Comparison of ENCODE assay signal across 8 cellular contexts in the genomic region with DNA sequence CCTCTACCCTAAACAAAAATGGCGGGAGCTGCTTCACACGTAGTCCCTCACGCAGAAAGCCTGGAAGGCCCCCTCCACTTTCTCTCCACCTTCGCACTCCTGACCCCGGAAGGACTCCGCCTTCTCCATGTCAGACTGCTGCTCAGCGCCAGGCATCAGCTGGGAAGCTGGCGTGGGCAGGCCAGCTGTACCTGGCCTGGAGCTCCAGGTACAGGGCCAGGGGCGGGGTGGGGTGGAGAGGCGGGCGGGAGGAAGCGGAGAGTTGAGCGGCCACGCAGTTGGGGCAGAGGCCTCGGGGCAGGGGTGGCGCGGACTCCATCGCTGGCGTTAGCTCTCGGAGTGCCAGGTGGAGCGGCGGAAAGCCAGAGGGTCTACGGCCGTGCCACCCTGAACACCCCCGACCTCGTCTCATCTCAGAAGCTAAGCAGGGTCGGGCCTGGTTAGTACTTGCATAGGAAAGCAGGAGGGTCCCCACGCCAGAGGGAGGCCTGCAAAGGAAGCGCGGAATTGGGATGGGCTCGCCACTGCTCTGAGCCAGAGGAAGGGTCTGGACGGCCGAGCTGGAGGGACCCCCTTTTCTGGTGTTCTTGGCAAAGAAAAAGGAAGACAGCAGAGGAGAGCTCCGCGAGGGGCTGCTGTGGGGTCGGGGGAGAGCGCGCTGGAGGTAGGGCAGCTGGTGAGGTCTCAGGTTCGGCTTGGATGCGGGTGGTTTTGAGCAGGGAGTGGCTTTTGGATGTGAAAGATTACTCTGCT. TPM values are rescaled to one million over a fixed set of nuclear protein-coding genes. Genes with fewer than 3 reads are reported as not detected.
DNase-seq lines count a peak whose midpoint lies in the region; ATAC-seq, FAIRE-seq and TF ChIP-seq lines count a peak whose summit lies in the region.

A gene with protein sequence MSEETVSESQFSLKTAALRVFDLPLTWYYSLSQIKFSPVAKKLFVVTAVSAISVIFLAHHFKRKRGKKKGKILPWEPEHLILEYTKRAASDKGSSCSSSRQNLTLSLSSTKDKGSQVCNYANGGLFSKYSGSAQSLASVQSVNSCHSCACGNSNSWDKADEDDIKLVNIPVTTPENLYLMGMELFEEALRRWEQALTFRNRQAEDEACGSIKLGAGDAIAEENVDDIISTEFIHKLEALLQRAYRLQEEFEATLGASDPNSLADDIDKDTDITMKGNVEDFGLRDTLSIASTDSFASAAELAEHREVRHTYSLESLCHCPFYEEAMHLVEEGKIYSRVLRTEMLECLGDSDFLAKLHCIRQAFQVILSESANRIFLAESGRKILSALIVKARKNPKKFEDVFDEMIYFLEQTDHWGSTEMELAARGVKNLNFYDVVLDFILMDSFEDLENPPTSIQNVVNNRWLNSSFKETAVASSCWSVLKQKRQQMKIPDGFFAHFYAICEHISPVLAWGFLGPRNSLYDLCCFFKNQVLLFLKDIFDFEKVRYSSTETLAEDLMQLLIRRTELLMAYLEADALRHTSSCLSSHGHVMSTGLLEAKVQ (plus strand): TSS at position 121 of the 753 bp plus-strand sequence. CDS start 3,604 bp downstream, outside the sequence.

- no peaks in the 10 kb centered on the region for H3K4me1 ChIP-seq in BE2C

- no peak for TF ChIP-seq CTCF in BE2C (IDR thresholded peaks at IDR 0.05; ENCODE audit: low read depth, low read length)
- no peak for TF ChIP-seq CTCF in choroid plexus epithelial cell (conservative IDR thresholded peaks at IDR 0.05; ENCODE audit: low read depth, low read length)

- FAIRE-seq in GM19239 (lab: Jason Lieb, UNC), result peak; percentile 100

- H3K9me3 ChIP-seq in BE2C, result no peaks in the 10 kb centered on the region

- H3K4me3 ChIP-seq in BE2C (ENCODE audit: low read depth, low read length) (peak within 1 kb of the TSS; percentile 75), choroid plexus epithelial cell (ENCODE audit: low read depth, low read length) (peak within 1 kb of the TSS; percentile 88)

- no peaks in the 10 kb centered on the region for H3K27me3 ChIP-seq in BE2C

- ATAC-seq in HG03442 (IDR thresholded peaks at IDR 0.05; ENCODE audit: unreplicated experiment), result peak; percentile 97

- no peaks in the 10 kb centered on the region for H3K36me3 ChIP-seq in BE2C

- DNase-seq in BE2C (peak; percentile 77), GM19239 (ENCODE audit: insufficient read length, low spot score) (peak; percentile 69), NCI-H510A treated with DMSO at 0.1 percent for 48 hours (lab: John Stamatoyannopoulos, UW) (peak; percentile 98), choroid plexus epithelial cell (ENCODE audit: low read depth) (peak; percentile 92), kidney tubule cell (ENCODE audit: low spot score) (peak; percentile 95)
- peak; percentile 72 to 82 for DNase-seq in activated CD4-positive, alpha-beta T cell treated with anti-CD3 and anti-CD28 coated beads for 24 hours (ENCODE audit: low read depth in 2 of 2)
- peak; percentile 61 to 69 for DNase-seq in stimulated activated CD4-positive, alpha-beta T cell treated with anti-CD3 and anti-CD28 coated beads, Interleukin-1b, Interleukin-23, amount 100 ng/mL, for 1 hour (ENCODE audit: low read depth in 2 of 2)

RNA-seq across cellular contexts. Expression of the gene that starts here (rescaled TPM):
- 2.8 TPM for polyA plus RNA-seq in BE2C (2012; ENCODE audit: insufficient read depth, insufficient read length, low read depth)

Comparison
In these comparisons a context has a peak if more than half of its experiments do, and no peak if none do; other contexts are left out.
1. Peak in every context shown above with its lines: DNase-seq, ATAC-seq and H3K4me3 ChIP-seq.